In the genomic region with DNA sequence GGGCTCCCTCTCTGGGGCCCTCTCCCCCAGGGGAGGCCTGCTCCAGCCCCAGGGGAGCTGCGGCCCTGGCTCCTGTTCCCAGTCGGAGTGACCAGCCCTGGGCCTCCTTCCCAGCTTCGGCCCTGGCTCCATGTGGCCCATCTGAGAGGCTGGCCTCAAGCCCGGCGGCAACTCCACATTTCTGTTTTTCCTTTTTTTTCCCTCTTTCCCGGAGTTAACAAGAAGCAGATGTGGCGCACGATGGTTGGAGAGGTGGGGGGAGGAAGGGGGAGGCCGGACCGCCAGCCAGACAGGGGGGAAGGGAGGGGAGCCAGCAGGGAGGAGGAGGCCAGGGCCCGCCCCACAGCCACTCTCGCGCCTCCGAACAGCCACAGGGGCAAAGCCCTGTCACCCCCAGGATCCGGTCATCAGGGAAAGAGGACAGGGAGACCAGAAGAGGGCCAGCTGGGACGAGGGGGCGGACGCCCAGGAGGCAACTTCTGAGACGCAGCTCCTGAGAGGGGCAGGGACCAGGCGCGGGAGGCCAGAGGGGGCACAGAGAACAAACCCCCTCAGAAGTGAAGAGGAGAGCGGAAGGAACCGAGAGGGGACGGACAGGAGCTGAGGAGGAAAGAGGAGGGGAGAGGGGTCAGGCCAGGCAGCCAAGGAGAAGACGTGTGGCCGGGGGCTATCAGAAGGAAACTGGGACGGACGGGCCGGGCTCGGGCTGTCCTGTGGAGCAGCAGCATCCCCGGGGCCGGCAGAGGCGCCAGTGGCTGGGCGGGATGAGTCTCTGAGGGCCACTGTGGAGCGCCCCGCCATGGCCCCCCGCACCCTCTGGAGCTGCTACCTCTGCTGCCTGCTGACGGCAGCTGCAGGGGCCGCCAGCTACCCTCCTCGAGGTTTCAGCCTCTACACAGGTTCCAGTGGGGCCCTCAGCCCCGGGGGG, we compare ENCODE assay signal across 1 cellular context.
A peak's percentile ranks its signal among the peaks of the same experiment; 100 is the strongest.
TF ChIP-seq lines count a peak whose summit lies in the region.

A gene (plus strand): TSS at position 349 of the 928 bp plus-strand sequence. CDS start 451 bp downstream, at position 800.

TF ChIP-seq in H1, 55 proteins besides CTCF, POLR2A, EP300 and RAD21 (continued from another document):
- TF ChIP-seq, protein P1, sequence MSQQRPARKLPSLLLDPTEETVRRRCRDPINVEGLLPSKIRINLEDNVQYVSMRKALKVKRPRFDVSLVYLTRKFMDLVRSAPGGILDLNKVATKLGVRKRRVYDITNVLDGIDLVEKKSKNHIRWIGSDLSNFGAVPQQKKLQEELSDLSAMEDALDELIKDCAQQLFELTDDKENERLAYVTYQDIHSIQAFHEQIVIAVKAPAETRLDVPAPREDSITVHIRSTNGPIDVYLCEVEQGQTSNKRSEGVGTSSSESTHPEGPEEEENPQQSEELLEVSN (IDR thresholded peaks at IDR 0.05): 0 out of 2 replicates have a peak, but pooled peaks have one; percentile 23
- TF ChIP-seq, protein P2, sequence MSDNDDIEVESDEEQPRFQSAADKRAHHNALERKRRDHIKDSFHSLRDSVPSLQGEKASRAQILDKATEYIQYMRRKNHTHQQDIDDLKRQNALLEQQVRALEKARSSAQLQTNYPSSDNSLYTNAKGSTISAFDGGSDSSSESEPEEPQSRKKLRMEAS (IDR thresholded peaks at IDR 0.05): 0 out of 2 replicates have a peak, but pooled peaks have one; percentile 38
